In genomic region chr7:138934861-138935260, GRCh38 we compare ENCODE assay signal across 10 cellular contexts. TPM values are rescaled to one million over a fixed set of nuclear protein-coding genes. Genes with fewer than 3 reads are reported as not detected.
A peak's percentile ranks its signal among the peaks of the same experiment; 100 is the strongest.
DNase-seq lines count a peak whose midpoint lies in the region; ATAC-seq and TF ChIP-seq lines count a peak whose summit lies in the region.
"Had no signal": no experiment of that assay in that cellular context is flagged by ENCODE, and none has a peak within 500 bp of the region (broad histone marks: within the 10 kb centered on the region; RNA-seq: fewer than 3 reads in every experiment).

No MANE protein-coding gene starts in this region.

- peaks cover 6% of the 10 kb centered on the region for H3K27me3 Mint-ChIP-seq in osteocyte (ENCODE audit: unreplicated experiment)
- H3K27me3 Mint-ChIP-seq in activated CD8-positive, alpha-beta T cell treated with anti-CD3 and anti-CD28 coated beads, Interleukin-2, amount 10 ng/mL, durations not matched to agents 7 days and 5 days (ENCODE audit: low read depth), result peaks cover 10% of the 10 kb centered on the region

- no peak for ATAC-seq in activated CD8-positive, alpha-beta T cell treated with anti-CD3 and anti-CD28 coated beads, Interleukin-2, amount 10 ng/mL, durations not matched to agents 7 days and 5 days
- no peak for ATAC-seq in mucosa of descending colon
- ATAC-seq: T-helper 17 cell had no signal

- H3K4me3 ChIP-seq in epithelial cell of proximal tubule (ENCODE audit: low read depth, low read length), result no peak overlapping the region
- no peak overlapping the region for H3K4me3 ChIP-seq in mucosa of descending colon

- H3K27ac Mint-ChIP-seq in osteocyte (ENCODE audit: unreplicated experiment), result peak overlapping the region; percentile 84
- H3K27ac Mint-ChIP-seq in activated CD8-positive, alpha-beta T cell treated with anti-CD3 and anti-CD28 coated beads, Interleukin-2, amount 10 ng/mL, durations not matched to agents 7 days and 5 days, result no peak overlapping the region
- H3K27ac Mint-ChIP-seq: T-helper 17 cell had no signal

- CTCF ChIA-PET in activated CD8-positive, alpha-beta T cell treated with anti-CD3 and anti-CD28 coated beads, Interleukin-2, amount 10 ng/mL, durations not matched to agents 7 days and 5 days (lab: Charles Lee), result interaction anchor here (0.6 to 0.7 kb wide), 2 partner anchors 38 to 1123 kb away, joined by 3 read pairs; no protein-coding TSS in a partner anchor

- peak; percentile 92 for DNase-seq in ELR (ENCODE audit: low read depth)
- DNase-seq in RKO (ENCODE audit: low spot score), result peak; percentile 39
- peak; percentile 23 for DNase-seq in epithelial cell of proximal tubule (ENCODE audit: low read depth)
- no peak for DNase-seq in osteocyte (ENCODE audit: extremely low spot score, unreplicated experiment)
- DNase-seq in stimulated activated CD4-positive, alpha-beta T cell treated with anti-CD3 and anti-CD28 coated beads, Interleukin-4, amount 100 ng/mL, for 1 hour, result no peak
- no peak for DNase-seq in activated CD8-positive, alpha-beta T cell treated with anti-CD3 and anti-CD28 coated beads, Interleukin-2, amount 10 ng/mL, durations not matched to agents 7 days and 5 days
- no peak for DNase-seq in mucosa of descending colon
- DNase-seq: cerebellar nuclear complex, GDM1, T-helper 17 cell had no signal

- H3K4me3 Mint-ChIP-seq in osteocyte (ENCODE audit: unreplicated experiment), result no peak overlapping the region
- no peak overlapping the region for H3K4me3 Mint-ChIP-seq in activated CD8-positive, alpha-beta T cell treated with anti-CD3 and anti-CD28 coated beads, Interleukin-2, amount 10 ng/mL, durations not matched to agents 7 days and 5 days
- H3K4me3 Mint-ChIP-seq: T-helper 17 cell had no signal

- no peaks in the 10 kb centered on the region for H3K9me3 Mint-ChIP-seq in osteocyte (ENCODE audit: unreplicated experiment)
- no peaks in the 10 kb centered on the region for H3K9me3 Mint-ChIP-seq in activated CD8-positive, alpha-beta T cell treated with anti-CD3 and anti-CD28 coated beads, Interleukin-2, amount 10 ng/mL, durations not matched to agents 7 days and 5 days (ENCODE audit: insufficient read depth)

- H3K36me3 Mint-ChIP-seq in osteocyte (ENCODE audit: unreplicated experiment), result peaks cover 5% of the 10 kb centered on the region
- H3K36me3 Mint-ChIP-seq in activated CD8-positive, alpha-beta T cell treated with anti-CD3 and anti-CD28 coated beads, Interleukin-2, amount 10 ng/mL, durations not matched to agents 7 days and 5 days (ENCODE audit: low read depth), result no peaks in the 10 kb centered on the region

- intact Hi-C loops in mucosa of descending colon (cut with DNase I, micrococcal nuclease), result no loop called here

- no peaks in the 10 kb centered on the region for H3K9me3 ChIP-seq in mucosa of descending colon

- TF ChIP-seq CTCF in epithelial cell of proximal tubule (conservative IDR thresholded peaks at IDR 0.05; ENCODE audit: low read depth, low read length) (no peak), osteocyte (IDR thresholded peaks at IDR 0.05) (no peak), mucosa of descending colon (IDR thresholded peaks at IDR 0.05) (no peak)

- POLR2A ChIA-PET in activated CD8-positive, alpha-beta T cell treated with anti-CD3 and anti-CD28 coated beads, Interleukin-2, amount 10 ng/mL, durations not matched to agents 7 days and 5 days (lab: Charles Lee), result interaction anchor here (1.5 kb wide), 1 partner anchor 36 kb away, joined by 4 read pairs; no protein-coding TSS in a partner anchor

- H3K4me1 ChIP-seq in mucosa of descending colon (ENCODE audit: low read depth), result no peaks in the 10 kb centered on the region

- H3K36me3 ChIP-seq in mucosa of descending colon (ENCODE audit: low read depth), result no peaks in the 10 kb centered on the region

- H3K4me1 Mint-ChIP-seq in osteocyte (ENCODE audit: unreplicated experiment), result peaks cover 16% of the 10 kb centered on the region
- peaks cover 7% of the 10 kb centered on the region for H3K4me1 Mint-ChIP-seq in activated CD8-positive, alpha-beta T cell treated with anti-CD3 and anti-CD28 coated beads, Interleukin-2, amount 10 ng/mL, durations not matched to agents 7 days and 5 days (ENCODE audit: low read depth)

RNA-seq across cellular contexts. Expression of gene KIAA1549, which starts 46.3 kb away (rescaled TPM):
- total RNA-seq in epithelial cell of proximal tubule (1.8 and 4.3 TPM in 2 replicates), osteocyte (12.2 and 12.8 TPM in 2 replicates), mucosa of descending colon (1 to 10 TPM; 2.0 to 4.2 (median 2.1) TPM)
- 1 to 10 TPM; 1.2 to 1.5 TPM for total RNA-seq in activated CD8-positive, alpha-beta T cell treated with anti-CD3 and anti-CD28 coated beads, Interleukin-2, amount 10 ng/mL, durations not matched to agents 7 days and 5 days

Comparison
In these comparisons a context has a peak if more than half of its experiments do, and no peak if none do; other contexts are left out.
1. DNase-seq: peak in ELR (single experiment), RKO (single experiment) and epithelial cell of proximal tubule (single experiment); none in osteocyte (single experiment), stimulated activated CD4-positive, alpha-beta T cell treated with anti-CD3 and anti-CD28 coated beads, Interleukin-4, amount 100 ng/mL, for 1 hour (single experiment), activated CD8-positive, alpha-beta T cell treated with anti-CD3 and anti-CD28 coated beads, Interleukin-2, amount 10 ng/mL, durations not matched to agents 7 days and 5 days (single experiment) and mucosa of descending colon (0 of 3).